29 cellular contexts compared by ENCODE assay signal in genomic region chr16:75532142-75532765, GRCh38. TPM values are rescaled to one million over a fixed set of nuclear protein-coding genes. Genes with fewer than 3 reads are reported as not detected.
"Had no signal": no experiment of that assay in that cellular context is flagged by ENCODE, and none has a peak within 500 bp of the region (broad histone marks: within the 10 kb centered on the region; RNA-seq: fewer than 3 reads in every experiment).

No MANE protein-coding gene starts in this region.

- DNase-seq: caudate nucleus; effector CD8-positive, alpha-beta T cell; esophagus squamous epithelium; foreskin fibroblast; glutamatergic neuron; mucosa of descending colon; naive thymus-derived CD8-positive, alpha-beta T cell; nucleus accumbens; pancreas; psoas muscle; retina; right lobe of liver; spleen; stimulated activated CD4-positive, alpha-beta T cell treated with anti-CD3 and anti-CD28 coated beads, Interleukin-2, amount 100 ng/mL, for 24 hours; stimulated activated CD4-positive, alpha-beta T cell treated with anti-CD3 and anti-CD28 coated beads, Interleukin-4, amount 100 ng/mL, for 4 hours; stimulated activated naive B cell treated with anti-CD40 and anti-IgM and Interleukin-4, amounts not matched to agents 10 μg/mL and 1 μg/mL and 100 μg/mL, for 72 hours; stimulated activated naive CD8-positive, alpha-beta T cell treated with anti-CD3 and anti-CD28 coated beads, Interleukin-15, amount 100 ng/mL, for 72 hours; testis had no signal

- H3K27me3 ChIP-seq: esophagus squamous epithelium, gastroesophageal sphincter, pancreas, right lobe of liver, spleen, testis, tibial nerve had no signal

- H3K9me3 ChIP-seq: esophagus squamous epithelium, gastroesophageal sphincter, mucosa of descending colon, pancreas, psoas muscle, right lobe of liver, spleen, testis, tibial nerve had no signal

- H3K4me1 ChIP-seq: esophagus squamous epithelium, gastroesophageal sphincter, pancreas, psoas muscle, spleen, testis, tibial nerve had no signal

- ATAC-seq: left colon; mucosa of descending colon; naive thymus-derived CD8-positive, alpha-beta T cell; pancreas; psoas muscle; right lobe of liver; stimulated activated naive B cell treated with anti-CD40 and anti-IgM and Interleukin-4, amounts not matched to agents 10 μg/mL and 1 μg/mL and 100 μg/mL, for 72 hours; stimulated activated naive CD8-positive, alpha-beta T cell treated with anti-CD3 and anti-CD28 coated beads, Interleukin-15, amount 100 ng/mL, for 72 hours had no signal

- H3K4me3 ChIP-seq: coronary artery, esophagus squamous epithelium, gastroesophageal sphincter, mucosa of descending colon, pancreas, psoas muscle, right lobe of liver, spleen, testis, tibial nerve had no signal

- H3K27ac ChIP-seq: coronary artery, esophagus squamous epithelium, gastroesophageal sphincter, pancreas, psoas muscle, right lobe of liver, spleen, testis, tibial nerve had no signal

- H3K36me3 ChIP-seq: esophagus squamous epithelium, gastroesophageal sphincter, pancreas, right lobe of liver, spleen had no signal

RNA-seq across cellular contexts. Expression of gene CHST5, which starts 3.7 kb away (rescaled TPM):
- total RNA-seq: dermis microvascular lymphatic vessel endothelial cell; epithelial cell of proximal tubule; gastroesophageal sphincter; kidney epithelial cell; liver; lung microvascular endothelial cell; naive thymus-derived CD8-positive, alpha-beta T cell; right lobe of liver; skeletal muscle tissue had no signal

RNA-seq across cellular contexts. Expression of gene CHST6, which starts 37.0 kb away (rescaled TPM):
- total RNA-seq: naive thymus-derived CD8-positive, alpha-beta T cell; subcutaneous adipose tissue had no signal
